Comparison of ENCODE assay signal across 11 cellular contexts in genomic region chrX:38233891-38234807, GRCh38. TPM values are rescaled to one million over a fixed set of nuclear protein-coding genes. Genes with fewer than 3 reads are reported as not detected.
A peak's percentile ranks its signal among the peaks of the same experiment; 100 is the strongest.
DNase-seq lines count a peak whose midpoint lies in the region; ATAC-seq, FAIRE-seq and TF ChIP-seq lines count a peak whose summit lies in the region.
"Had no signal": no experiment of that assay in that cellular context is flagged by ENCODE, and none has a peak within 500 bp of the region (broad histone marks: within the 10 kb centered on the region; RNA-seq: fewer than 3 reads in every experiment).

No MANE protein-coding gene starts in this region.

- no peak overlapping the region for H2BK20ac ChIP-seq in H1 (ENCODE audit: low read length)

- TF ChIP-seq EP300 in H1 (IDR thresholded peaks at IDR 0.05; ENCODE audit: borderline replicate concordance in 1 of 2, low read depth in 2 of 2, low read length in 2 of 2): no peak

- H2AFZ ChIP-seq in H1 (ENCODE audit: low read length): peak overlapping the region; percentile 32; the same call in 1 of the 2 replicates

- no peaks in the 10 kb centered on the region for H3K79me1 ChIP-seq in H1 (ENCODE audit: low read depth, low read length)

- H3K27ac Mint-ChIP-seq in stimulated activated naive B cell treated with anti-CD40 and anti-IgM and Interleukin-4, amounts not matched to agents 10 μg/mL and 1 μg/mL and 100 μg/mL, for 72 hours: no peak overlapping the region
- H3K27ac Mint-ChIP-seq: naive thymus-derived CD4-positive, alpha-beta T cell had no signal

- no peak overlapping the region for H2BK5ac ChIP-seq in H1 (ENCODE audit: low read depth, low read length)

- no peak overlapping the region for H3K14ac ChIP-seq in H1 (ENCODE audit: insufficient read length)

- in situ Hi-C loops in HAP-1 (cut with MboI; ENCODE audit: low sequenced_read_pairs): no loop called here

- H2BK15ac ChIP-seq in H1 (ENCODE audit: low read length): no peak overlapping the region

- no peaks in the 10 kb centered on the region for H3K4me1 ChIP-seq in H1 (replicated peaks in 1 of 4; ENCODE audit: control insufficient read depth in 3 of 4, insufficient read depth in 4 of 4, low read length in 3 of 4)
- H3K4me1 ChIP-seq in left lung: no peaks in the 10 kb centered on the region
- no peaks in the 10 kb centered on the region for H3K4me1 ChIP-seq in upper lobe of right lung
- H3K4me1 ChIP-seq in HAP-1: no peaks in the 10 kb centered on the region
- H3K4me1 ChIP-seq in vagina: peaks cover 7% of the 10 kb centered on the region

- no peak overlapping the region for H4K5ac ChIP-seq in H1 (ENCODE audit: insufficient read length, low read depth, low read length)

- H3K36me3 ChIP-seq in H1 (ENCODE audit: control insufficient read depth in 2 of 4, insufficient read depth in 4 of 4, low read length in 3 of 4) (no peaks in the 10 kb centered on the region), left lung (no peaks in the 10 kb centered on the region), upper lobe of right lung (no peaks in the 10 kb centered on the region), HAP-1 (replicated peaks) (no peaks in the 10 kb centered on the region), vagina (no peaks in the 10 kb centered on the region)

- intact Hi-C loops in left lung (cut with DNase I): no loop called here
- intact Hi-C loops in upper lobe of right lung (cut with DNase I): no loop called here
- intact Hi-C loops in vagina (cut with DNase I): no loop called here

- H3K56ac ChIP-seq in H1 (replicated peaks; ENCODE audit: insufficient read length, low read depth, low read length): no peak overlapping the region

- H3K9me3 Mint-ChIP-seq in stimulated activated naive B cell treated with anti-CD40 and anti-IgM and Interleukin-4, amounts not matched to agents 10 μg/mL and 1 μg/mL and 100 μg/mL, for 72 hours: no peaks in the 10 kb centered on the region

- H3K4me3 ChIP-seq in H1 (ENCODE audit: extremely low read depth in 1 of 4, insufficient read depth in 2 of 4, low read depth in 3 of 4, low read length in 4 of 4) (no peak overlapping the region), left lung (no peak overlapping the region), upper lobe of right lung (no peak overlapping the region), HAP-1 (no peak overlapping the region), vagina (no peak overlapping the region)

- no peak for TF ChIP-seq CTCF in H1 (IDR thresholded peaks at IDR 0.05; ENCODE audit: control extremely low read depth in 1 of 3, insufficient read depth in 1 of 3, low read depth in 1 of 3, low read length in 3 of 3)
- no peak for TF ChIP-seq CTCF in left lung (IDR thresholded peaks at IDR 0.05)
- no peak for TF ChIP-seq CTCF in upper lobe of right lung (IDR thresholded peaks at IDR 0.05)
- no peak for TF ChIP-seq CTCF in vagina (IDR thresholded peaks at IDR 0.05)

- POLR2A ChIA-PET in H1 (lab: Charles Lee; ENCODE audit: partially characterized antibody): no interaction called here

- H3K23me2 ChIP-seq in H1 (ENCODE audit: low read depth, low read length): no peaks in the 10 kb centered on the region

- ATAC-seq in left lung (peak; percentile 57), upper lobe of right lung (peak; percentile 56)
- ATAC-seq in stimulated activated naive B cell treated with anti-CD40 and anti-IgM and Interleukin-4, amounts not matched to agents 10 μg/mL and 1 μg/mL and 100 μg/mL, for 72 hours (replicated peaks): no peak
- ATAC-seq: naive thymus-derived CD4-positive, alpha-beta T cell had no signal

- H3K27ac ChIP-seq in H1 (ENCODE audit: low read depth, low read length): no peak overlapping the region
- H3K27ac ChIP-seq in left lung: no peak overlapping the region
- no peak overlapping the region for H3K27ac ChIP-seq in upper lobe of right lung
- no peak overlapping the region for H3K27ac ChIP-seq in vagina
- H3K27ac ChIP-seq: HL-60 had no signal

- TF ChIP-seq RAD21 in H1 (IDR thresholded peaks at IDR 0.05 in 1 of 2, conservative IDR thresholded peaks at IDR 0.05 in 1 of 2; ENCODE audit: low read depth in 2 of 2, low read length in 2 of 2): no peak

- peak overlapping the region in 1 of 2 experiments; percentile 2; a peak in 1 of 4 replicates for H3K4me2 ChIP-seq in H1 (ENCODE audit: insufficient read depth in 1 of 2, low read depth in 2 of 2, low read length in 2 of 2)

- no peak overlapping the region for H2AK5ac ChIP-seq in H1 (ENCODE audit: low read depth, low read length)

- H4K91ac ChIP-seq in H1 (replicated peaks; ENCODE audit: insufficient read length, low read length): no peak overlapping the region

- no peak for FAIRE-seq in H1 (lab: Jason Lieb, UNC)

- no peaks in the 10 kb centered on the region for H3K79me2 ChIP-seq in H1 (ENCODE audit: control insufficient read depth in 1 of 2, insufficient read depth in 2 of 2, low read length in 2 of 2)

- H3K9ac ChIP-seq in H1 (replicated peaks in 1 of 4; ENCODE audit: extremely low read depth in 1 of 4, low read depth in 3 of 4, low read length in 3 of 4): no peak overlapping the region

- H3K23ac ChIP-seq in H1 (ENCODE audit: insufficient read length): no peak overlapping the region

- no peak overlapping the region for H3K4ac ChIP-seq in H1 (replicated peaks; ENCODE audit: insufficient read length, low read depth, low read length)

- no peak overlapping the region for H4K8ac ChIP-seq in H1 (ENCODE audit: extremely low read depth, insufficient read depth, low read length)

- H3K27me3 Mint-ChIP-seq in stimulated activated naive B cell treated with anti-CD40 and anti-IgM and Interleukin-4, amounts not matched to agents 10 μg/mL and 1 μg/mL and 100 μg/mL, for 72 hours: peaks cover 22 to 27% of the 10 kb centered on the region in 2 donors

- no peak overlapping the region for H3K4me3 Mint-ChIP-seq in stimulated activated naive B cell treated with anti-CD40 and anti-IgM and Interleukin-4, amounts not matched to agents 10 μg/mL and 1 μg/mL and 100 μg/mL, for 72 hours
- H3K4me3 Mint-ChIP-seq: naive thymus-derived CD4-positive, alpha-beta T cell had no signal

- 58% methylated on average over 3 of the region's 3 CpGs; no CpG with 5 or more reads in 1 of the 2 experiments for WGBS in H1 (ENCODE audit: extremely low coverage in 1 of 2, insufficient coverage in 1 of 2, insufficient read length in 1 of 2, insufficient replicate concordance in 2 of 2, low coverage in 1 of 2, low lambda C conversion rate in 2 of 2, missing lambda C conversion rate in 1 of 2), 2 experiments

- no peaks in the 10 kb centered on the region for H3K36me3 Mint-ChIP-seq in stimulated activated naive B cell treated with anti-CD40 and anti-IgM and Interleukin-4, amounts not matched to agents 10 μg/mL and 1 μg/mL and 100 μg/mL, for 72 hours
- H3K36me3 Mint-ChIP-seq: naive thymus-derived CD4-positive, alpha-beta T cell had no signal

- CTCF ChIA-PET in H1 (lab: Charles Lee; ENCODE audit: partially characterized antibody): interaction anchor here (2.4 kb wide), 1 partner anchor 93 kb away, joined by 5 read pairs; the partner anchor contains the start of gene RPGR

- peak; percentile 8 for DNase-seq in LoVo (ENCODE audit: low spot score)
- no peak for DNase-seq in H1 (ENCODE audit: low read depth in 1 of 2, low spot score in 2 of 2)
- no peak for DNase-seq in left lung
- DNase-seq in upper lobe of right lung: no peak
- no peak for DNase-seq in NCI-H1105 treated with DMSO at 0.1 percent for 48 hours (lab: John Stamatoyannopoulos, UW)
- no peak for DNase-seq in HAP-1 (ENCODE audit: low spot score in 2 of 2)
- DNase-seq in vagina (ENCODE audit: extremely low spot score in 2 of 2): no peak
- no peak for DNase-seq in stimulated activated naive B cell treated with anti-CD40 and anti-IgM and Interleukin-4, amounts not matched to agents 10 μg/mL and 1 μg/mL and 100 μg/mL, for 72 hours
- DNase-seq: naive thymus-derived CD4-positive, alpha-beta T cell had no signal

- no peaks in the 10 kb centered on the region for H3K9me3 ChIP-seq in H1 (ENCODE audit: insufficient read depth in 2 of 2, low read depth in 1 of 2, low read length in 1 of 2)
- no peaks in the 10 kb centered on the region for H3K9me3 ChIP-seq in left lung
- H3K9me3 ChIP-seq in upper lobe of right lung: no peaks in the 10 kb centered on the region
- no peaks in the 10 kb centered on the region for H3K9me3 ChIP-seq in HAP-1
- no peaks in the 10 kb centered on the region for H3K9me3 ChIP-seq in vagina

- H4K20me1 ChIP-seq in H1 (replicated peaks in 1 of 2; ENCODE audit: control insufficient read depth in 1 of 2, insufficient read depth in 2 of 2, low read length in 2 of 2): no peaks in the 10 kb centered on the region

- no peaks in the 10 kb centered on the region for H3K27me3 ChIP-seq in H1 (replicated peaks in 1 of 4; ENCODE audit: control insufficient read depth in 3 of 4, extremely low read depth in 1 of 4, insufficient read depth in 3 of 4, low read length in 3 of 4)
- H3K27me3 ChIP-seq in left lung: no peaks in the 10 kb centered on the region
- no peaks in the 10 kb centered on the region for H3K27me3 ChIP-seq in upper lobe of right lung
- no peaks in the 10 kb centered on the region for H3K27me3 ChIP-seq in HAP-1 (ENCODE audit: low read depth)
- H3K27me3 ChIP-seq in vagina: no peaks in the 10 kb centered on the region

- H2BK12ac ChIP-seq in H1 (ENCODE audit: low read depth, low read length): no peak overlapping the region

- H2BK120ac ChIP-seq in H1 (replicated peaks; ENCODE audit: low read depth, low read length): no peak overlapping the region

- H3K18ac ChIP-seq in H1 (ENCODE audit: extremely low read depth, low read length): no peak overlapping the region

- no peaks in the 10 kb centered on the region for H3K4me1 Mint-ChIP-seq in stimulated activated naive B cell treated with anti-CD40 and anti-IgM and Interleukin-4, amounts not matched to agents 10 μg/mL and 1 μg/mL and 100 μg/mL, for 72 hours

- TF ChIP-seq POLR2A in H1 (IDR thresholded peaks at IDR 0.05; ENCODE audit: control extremely low read depth in 1 of 2, low read depth in 2 of 2, low read length in 2 of 2): no peak
- no peak for TF ChIP-seq POLR2A in vagina (IDR thresholded peaks at IDR 0.05)

TF ChIP-seq in H1, 55 proteins besides CTCF, POLR2A, EP300 and RAD21 (continues in another document):
- TF ChIP-seq CBX5 (IDR thresholded peaks at IDR 0.05; ENCODE audit: low read depth, low read length) (no peak), MAX (IDR thresholded peaks at IDR 0.05) (no peak)

RNA-seq across cellular contexts. Expression of gene SRPX, which starts 13.5 kb away (rescaled TPM):
- 10.4 TPM in 2 replicates for total RNA-seq in H1 (2021; fragmentation: NEBNext Ultra II Directional; extraction: Animal tissue kit (Norgen Biotek cat#: 25700))
- 7.2 and 7.6 TPM in 2 replicates for polyA plus RNA-seq in H1 (2011; rRNA removed)
- 9.2 TPM for polyA plus RNA-seq in H1 (2011; cell fraction: cytosol; rRNA removed)
- 8.8 TPM for polyA plus RNA-seq in H1 (2011; cell fraction: nucleus; rRNA removed)
- 5.5 to 9.0 TPM (median 7.6 TPM) in 4 replicates for polyA plus RNA-seq in H1 (2012, experiment 1 of 2)
- polyA plus RNA-seq in H1 (2012, experiment 2 of 2): 4.6 TPM
- polyA plus RNA-seq in H1 (2013, experiment 1 of 2): 17.7 TPM
- polyA plus RNA-seq in H1 (2013, experiment 2 of 2): 18.2 TPM
- 6.6 and 7.7 TPM in 2 replicates for polyA minus RNA-seq in H1 (2011; rRNA and poly(A)+ RNA removed)
- polyA minus RNA-seq in H1 (2011; cell fraction: cytosol; rRNA and poly(A)+ RNA removed): 4.9 TPM
- 2.3 TPM for polyA minus RNA-seq in H1 (2011; cell fraction: nucleus; rRNA and poly(A)+ RNA removed)
- 10 to 100 TPM; 43.6 to 54.6 TPM for total RNA-seq in left lung
- 56.7 TPM for total RNA-seq in upper lobe of right lung
- 118 TPM for total RNA-seq in vagina
- total RNA-seq: naive thymus-derived CD4-positive, alpha-beta T cell; T-helper 1 cell treated with Interleukin-12 subunit alpha and Interleukin-12 subunit beta and Interleukin-4 antibody, amounts not matched to agents 30 ng/mL and 1 ng/mL, for 36 hours had no signal
- polyA plus RNA-seq: naive thymus-derived CD4-positive, alpha-beta T cell had no signal

Comparison
In these comparisons a context has a peak if more than half of its experiments do, and no peak if none do; other contexts are left out.
1. ATAC-seq: peak in left lung (single experiment) and upper lobe of right lung (single experiment); none in stimulated activated naive B cell treated with anti-CD40 and anti-IgM and Interleukin-4, amounts not matched to agents 10 μg/mL and 1 μg/mL and 100 μg/mL, for 72 hours (0 of 2).